ENCODE assay signal across 8 cellular contexts in the genomic region with DNA sequence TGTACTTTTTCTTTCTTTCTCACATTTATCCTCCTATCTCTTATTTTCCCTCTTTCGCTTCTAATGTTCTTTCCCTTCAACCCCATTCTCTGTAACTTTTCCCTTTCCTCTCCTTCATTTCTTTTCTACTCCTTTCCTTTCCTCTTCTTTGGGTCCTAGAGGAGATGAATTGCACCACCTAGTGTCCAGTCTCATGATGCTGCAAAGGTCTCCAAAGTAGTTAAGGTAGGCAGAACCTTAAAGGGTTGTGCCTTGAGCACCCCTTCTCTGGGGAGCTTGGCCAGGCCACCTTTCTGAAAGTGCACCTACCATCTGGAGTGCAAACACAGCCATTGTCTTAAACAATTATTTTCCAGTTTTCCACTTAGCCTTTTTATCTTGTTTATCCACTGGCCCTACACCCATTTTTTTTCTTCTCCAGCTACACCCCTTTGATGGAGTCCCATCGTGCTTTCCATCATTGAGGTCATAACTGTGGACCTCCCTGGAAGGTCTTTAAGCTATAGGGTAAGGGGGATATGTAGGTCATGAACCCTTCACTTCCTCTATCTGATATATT.
DNase-seq lines count a peak whose midpoint lies in the region; ATAC-seq and TF ChIP-seq lines count a peak whose summit lies in the region.

No MANE protein-coding gene starts in this region.

- no peaks in the 10 kb centered on the region for H3K36me3 ChIP-seq in right lobe of liver

- WGBS in right lobe of liver (ENCODE audit: insufficient coverage, low coverage, low lambda C conversion rate, missing lambda C conversion rate) = 27% methylated on average over 2 of the region's 2 CpGs

- H3K9me3 ChIP-seq in right lobe of liver = no peaks in the 10 kb centered on the region

- ATAC-seq in GM18909 (IDR thresholded peaks at IDR 0.05; ENCODE audit: poor library complexity, unreplicated experiment) = peak; percentile 52
- peak; percentile 79 to 90 (median 89) for ATAC-seq in right lobe of liver
- no peak for ATAC-seq in HG03378 (IDR thresholded peaks at IDR 0.05; ENCODE audit: unreplicated experiment)
- ATAC-seq in GM21528 (IDR thresholded peaks at IDR 0.05; ENCODE audit: low FRiP score, unreplicated experiment) = no peak
- no peak for ATAC-seq in GM21381 (IDR thresholded peaks at IDR 0.05; ENCODE audit: unreplicated experiment)

- peak; percentile 73 for DNase-seq in Ammon's horn (ENCODE audit: low spot score)
- DNase-seq in NCI-H526 treated with DMSO at 0.1 percent for 48 hours (lab: John Stamatoyannopoulos, UW) = peak; percentile 9
- DNase-seq in cardiac fibroblast (ENCODE audit: low read depth in 2 of 2) = peak; percentile 79 to 84
- peak in 1 of 3 donors; percentile 49 for DNase-seq in right lobe of liver

- no peaks in the 10 kb centered on the region for H3K27me3 ChIP-seq in right lobe of liver

- H3K4me1 ChIP-seq in right lobe of liver = no peaks in the 10 kb centered on the region

- intact Hi-C loops in right lobe of liver (cut with DNase I) = loop anchor here in 1 of 2 donors (5.0 kb wide), 1 partner anchor 257 kb away; no protein-coding TSS in a partner anchor

- no peak overlapping the region for H3K27ac ChIP-seq in right lobe of liver

- H3K4me3 ChIP-seq in cardiac fibroblast (replicated peaks in 1 of 2; ENCODE audit: low read depth in 2 of 2, low read length in 2 of 2) (no peak overlapping the region), right lobe of liver (no peak overlapping the region)

- TF ChIP-seq POLR2A in right lobe of liver (IDR thresholded peaks at IDR 0.05) = no peak

- TF ChIP-seq CTCF in cardiac fibroblast (IDR thresholded peaks at IDR 0.05; ENCODE audit: low read depth, low read length) (peak; percentile 83), right lobe of liver (IDR thresholded peaks at IDR 0.05) (peak; percentile 71 to 79 (median 74))

Comparison
In these comparisons a context has a peak if more than half of its experiments do, and no peak if none do; other contexts are left out.
1. ATAC-seq: peak in GM18909 (single experiment) and right lobe of liver (4 of 4); none in HG03378 (single experiment), GM21528 (single experiment) and GM21381 (single experiment).